13 cellular contexts compared by ENCODE assay signal in genomic region chr13:70964124-70964523, GRCh38.
DNase-seq lines count a peak whose midpoint lies in the region; ATAC-seq and TF ChIP-seq lines count a peak whose summit lies in the region.
"Had no signal": no experiment of that assay in that cellular context is flagged by ENCODE, and none has a peak within 500 bp of the region (broad histone marks: within the 10 kb centered on the region; RNA-seq: fewer than 3 reads in every experiment).

No MANE protein-coding gene starts in this region.

- no peaks in the 10 kb centered on the region for H4K20me1 ChIP-seq in HCT116 (ENCODE audit: insufficient read depth)

- H3K79me1 ChIP-seq in mesendoderm (ENCODE audit: low read length) = no peaks in the 10 kb centered on the region

- H2AK5ac ChIP-seq in mesendoderm (ENCODE audit: low read length) = no peak overlapping the region

- no peaks in the 10 kb centered on the region for H3K79me2 ChIP-seq in HCT116 (ENCODE audit: insufficient read depth, low read length)
- no peaks in the 10 kb centered on the region for H3K79me2 ChIP-seq in mesendoderm (ENCODE audit: control insufficient read depth, insufficient read depth, low read length)

- H3K4me1 Mint-ChIP-seq in Caco-2 (ENCODE audit: low read depth, unreplicated experiment) (no peaks in the 10 kb centered on the region), glutamatergic neuron (ENCODE audit: low read depth, unreplicated experiment) (peaks cover 22% of the 10 kb centered on the region)
- H3K4me1 Mint-ChIP-seq: activated CD4-positive, alpha-beta T cell treated with anti-CD3 and anti-CD28 coated beads, Interleukin-2, amount 10 ng/mL, durations not matched to agents 24 days and 14 days had no signal

- H3K4me2 ChIP-seq in HCT116 (ENCODE audit: low read length) = no peak overlapping the region
- H3K4me2 ChIP-seq in mesendoderm (ENCODE audit: low read length) = no peak overlapping the region

- H3K27ac Mint-ChIP-seq in Caco-2 (ENCODE audit: unreplicated experiment) (no peak overlapping the region), glutamatergic neuron (ENCODE audit: unreplicated experiment) (no peak overlapping the region)
- H3K27ac Mint-ChIP-seq: activated CD4-positive, alpha-beta T cell treated with anti-CD3 and anti-CD28 coated beads, Interleukin-2, amount 10 ng/mL, durations not matched to agents 24 days and 14 days; mesothelial cell of epicardium had no signal

- H3K56ac ChIP-seq in mesendoderm (ENCODE audit: low read length) = no peak overlapping the region

- H3K4me3 ChIP-seq in Caco-2 (ENCODE audit: low read depth, low read length) (no peak overlapping the region), HCT116 (replicated peaks in 1 of 2; ENCODE audit: low read depth in 1 of 2, low read length in 2 of 2) (no peak overlapping the region), mesendoderm (ENCODE audit: low read length) (no peak overlapping the region)

- H3K4me1 ChIP-seq in Caco-2 (no peaks in the 10 kb centered on the region), HCT116 (ENCODE audit: control insufficient read depth in 1 of 2, insufficient read depth in 2 of 2, low read length in 2 of 2) (no peaks in the 10 kb centered on the region), mesendoderm (ENCODE audit: control insufficient read depth, low read depth, low read length) (no peaks in the 10 kb centered on the region)

- WGBS in mesendoderm (ENCODE audit: extremely low coverage, insufficient coverage, low lambda C conversion rate) = no CpG with 5 or more reads among the region's 2 CpGs

- H2BK120ac ChIP-seq in mesendoderm (ENCODE audit: low read depth, low read length) = no peak overlapping the region

- no peak overlapping the region for H3K18ac ChIP-seq in mesendoderm (ENCODE audit: low read length)

- intact Hi-C loops in Caco-2 (cut with micrococcal nuclease; ENCODE audit: unreplicated experiment) (loop anchor here (1.0 to 10.0 kb wide), 7 partner anchors 81 to 501 kb away; no protein-coding TSS in a partner anchor), HCT116 (cut with micrococcal nuclease) (loop anchor here (10.0 kb wide), 1 partner anchor 339 kb away; no protein-coding TSS in a partner anchor)

- RAD21 ChIA-PET in HCT116 (lab: Charles Lee; ENCODE audit: low non-redundant PET in 1 of 2, low total read pairs in 2 of 2, uncharacterized antibody in 2 of 2, unreplicated experiment in 2 of 2) = no interaction called here

- no peak overlapping the region for H4K5ac ChIP-seq in mesendoderm (ENCODE audit: low read length)

- no peak overlapping the region for H3K4ac ChIP-seq in mesendoderm (ENCODE audit: low read depth, low read length)

- H3K9me3 Mint-ChIP-seq in Caco-2 (ENCODE audit: unreplicated experiment) = no peaks in the 10 kb centered on the region
- peaks cover 3% of the 10 kb centered on the region for H3K9me3 Mint-ChIP-seq in glutamatergic neuron (ENCODE audit: unreplicated experiment)
- H3K9me3 Mint-ChIP-seq: activated CD4-positive, alpha-beta T cell treated with anti-CD3 and anti-CD28 coated beads, Interleukin-2, amount 10 ng/mL, durations not matched to agents 24 days and 14 days; mesothelial cell of epicardium had no signal

- H3K27me3 Mint-ChIP-seq in Caco-2 (ENCODE audit: insufficient read depth, unreplicated experiment) (no peaks in the 10 kb centered on the region), glutamatergic neuron (ENCODE audit: unreplicated experiment) (peaks cover 2% of the 10 kb centered on the region)
- H3K27me3 Mint-ChIP-seq: activated CD4-positive, alpha-beta T cell treated with anti-CD3 and anti-CD28 coated beads, Interleukin-2, amount 10 ng/mL, durations not matched to agents 24 days and 14 days had no signal

- H2BK5ac ChIP-seq in mesendoderm (ENCODE audit: low read length) = no peak overlapping the region

- H3K27me3 ChIP-seq in Caco-2 (replicated peaks; ENCODE audit: control insufficient read depth, insufficient read depth, low read length) (no peaks in the 10 kb centered on the region), HCT116 (ENCODE audit: insufficient read depth, low read length) (no peaks in the 10 kb centered on the region), mesendoderm (ENCODE audit: insufficient read depth, low read length, poor library complexity) (no peaks in the 10 kb centered on the region)

- H3K4me3 Mint-ChIP-seq in Caco-2 (ENCODE audit: unreplicated experiment) (no peak overlapping the region), glutamatergic neuron (ENCODE audit: unreplicated experiment) (no peak overlapping the region)
- H3K4me3 Mint-ChIP-seq: activated CD4-positive, alpha-beta T cell treated with anti-CD3 and anti-CD28 coated beads, Interleukin-2, amount 10 ng/mL, durations not matched to agents 24 days and 14 days; mesothelial cell of epicardium had no signal

- TF ChIP-seq CTCF in Caco-2 (IDR thresholded peaks at IDR 0.05; ENCODE audit: insufficient read depth in 1 of 2, low read depth in 1 of 2, low read length in 1 of 2, severe bottlenecking in 1 of 2, unreplicated experiment in 1 of 2) (peak; percentile 11 to 27), HCT116 (IDR thresholded peaks at IDR 0.05 in 2 of 3, conservative IDR thresholded peaks at IDR 0.05 in 1 of 3; ENCODE audit: borderline replicate concordance in 1 of 3, insufficient read depth in 1 of 3, low read depth in 2 of 3, low read length in 2 of 3) (peak in 2 of 3 experiments; percentile 40 to 43; a peak in 4 of 6 replicates), glutamatergic neuron (IDR thresholded peaks at IDR 0.05; ENCODE audit: partially characterized antibody, unreplicated experiment) (peak; percentile 45)

- H4K8ac ChIP-seq in mesendoderm (ENCODE audit: low read depth, low read length) = no peak overlapping the region

- H3K36me3 ChIP-seq in Caco-2 (ENCODE audit: control insufficient read depth, insufficient read depth, low read length) = no peaks in the 10 kb centered on the region
- H3K36me3 ChIP-seq in HCT116 (ENCODE audit: control insufficient read depth in 1 of 2, insufficient read depth in 2 of 2, low read length in 2 of 2) = no peaks in the 10 kb centered on the region
- no peaks in the 10 kb centered on the region for H3K36me3 ChIP-seq in mesendoderm (ENCODE audit: control insufficient read depth, insufficient read depth, low read length)

- H3K27ac ChIP-seq in HCT116 (ENCODE audit: low read depth, low read length) (no peak overlapping the region), mesendoderm (ENCODE audit: low read depth, low read length) (no peak overlapping the region)
- H3K27ac ChIP-seq: RWPE1 had no signal

- POLR2A ChIA-PET in Caco-2 (lab: Charles Lee) = no interaction called here
- POLR2A ChIA-PET in HCT116 (lab: Charles Lee) = no interaction called here

- H3K9ac ChIP-seq in HCT116 (ENCODE audit: low read length) (no peak overlapping the region), mesendoderm (ENCODE audit: low read length) (no peak overlapping the region)

- no peak for TF ChIP-seq RAD21 in HCT116 (IDR thresholded peaks at IDR 0.05; ENCODE audit: low read depth)

- no peak overlapping the region for H2AFZ ChIP-seq in HCT116 (ENCODE audit: low read depth, low read length, poor library complexity, severe bottlenecking)

- H3K9me2 ChIP-seq in HCT116 (ENCODE audit: insufficient read depth) = no peaks in the 10 kb centered on the region

- CTCF ChIA-PET in Caco-2 (lab: Charles Lee) = no interaction called here
- CTCF ChIA-PET in HCT116 (lab: Charles Lee) = interaction anchor here (1.0 kb wide), 1 partner anchor 351 kb away, joined by 3 read pairs; no protein-coding TSS in a partner anchor

- TF ChIP-seq POLR2A in HCT116 (IDR thresholded peaks at IDR 0.05; ENCODE audit: borderline replicate concordance, extremely low read depth, insufficient read depth, insufficient read length) = no peak

- no peaks in the 10 kb centered on the region for H3K9me3 ChIP-seq in Caco-2
- H3K9me3 ChIP-seq in HCT116 (ENCODE audit: control insufficient read depth in 1 of 2, insufficient read depth in 1 of 2, low read depth in 1 of 2, low read length in 2 of 2) = no peaks in the 10 kb centered on the region

- no peak overlapping the region for H3K23ac ChIP-seq in mesendoderm (ENCODE audit: low read length)

- H2BK15ac ChIP-seq in mesendoderm (replicated peaks; ENCODE audit: low read depth) = no peak overlapping the region

- DNase-seq in Caco-2 (peak in 1 of 2 experiments; percentile 23), HCT116 (ENCODE audit: low read depth, low spot score) (no peak), OCI-M1 (lab: John Stamatoyannopoulos, UW) (peak; percentile 45), glutamatergic neuron (no peak), mesendoderm (no peak), hepatic stellate cell (ENCODE audit: low spot score) (no peak)
- DNase-seq: activated CD4-positive, alpha-beta T cell treated with anti-CD3 and anti-CD28 coated beads, Interleukin-2, amount 10 ng/mL, durations not matched to agents 24 days and 14 days; amygdala; stimulated activated naive CD4-positive, alpha-beta T cell treated with Interleukin-2 at 50 U/mL for 16 hours had no signal

- no TSS peak for BruUV-seq in Caco-2 (replicated peaks; lab: Mats Ljungman, UMichigan)
- no TSS peak for BruUV-seq in HCT116 (replicated peaks; lab: Mats Ljungman, UMichigan)

- H3K36me3 Mint-ChIP-seq in Caco-2 (ENCODE audit: insufficient read depth, unreplicated experiment) (peaks cover 5% of the 10 kb centered on the region), glutamatergic neuron (ENCODE audit: unreplicated experiment) (no peaks in the 10 kb centered on the region)
- H3K36me3 Mint-ChIP-seq: mesothelial cell of epicardium had no signal

- peak; percentile 58; the same call in 1 of the 2 replicates for ATAC-seq in HCT116
- ATAC-seq in HG03097 (IDR thresholded peaks at IDR 0.05; ENCODE audit: low FRiP score, unreplicated experiment) = no peak
- ATAC-seq in HG03280 (IDR thresholded peaks at IDR 0.05; ENCODE audit: unreplicated experiment) = no peak

TF ChIP-seq in HCT116, 20 proteins besides CTCF, POLR2A, EP300 and RAD21 (continues in another document):
- TF ChIP-seq ELF1 (IDR thresholded peaks at IDR 0.05; ENCODE audit: borderline replicate concordance, low read depth) (no peak), JUND (IDR thresholded peaks at IDR 0.05) (no peak), ZNF274 (IDR thresholded peaks at IDR 0.05; ENCODE audit: low read depth, low read length) (no peak), ZFX (IDR thresholded peaks at IDR 0.05) (no peak), EZH2phosphoT487 (IDR thresholded peaks at IDR 0.05; ENCODE audit: borderline replicate concordance) (no peak), SP1 (IDR thresholded peaks at IDR 0.05; ENCODE audit: low read depth) (no peak), EGR1 (IDR thresholded peaks at IDR 0.05; ENCODE audit: low read depth) (no peak), SRF (IDR thresholded peaks at IDR 0.05; ENCODE audit: low read depth) (no peak), SIN3A (IDR thresholded peaks at IDR 0.05; ENCODE audit: low read depth) (no peak)
- TF ChIP-seq, protein P1, sequence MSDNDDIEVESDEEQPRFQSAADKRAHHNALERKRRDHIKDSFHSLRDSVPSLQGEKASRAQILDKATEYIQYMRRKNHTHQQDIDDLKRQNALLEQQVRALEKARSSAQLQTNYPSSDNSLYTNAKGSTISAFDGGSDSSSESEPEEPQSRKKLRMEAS (IDR thresholded peaks at IDR 0.05) = no peak
- TF ChIP-seq, protein P2, sequence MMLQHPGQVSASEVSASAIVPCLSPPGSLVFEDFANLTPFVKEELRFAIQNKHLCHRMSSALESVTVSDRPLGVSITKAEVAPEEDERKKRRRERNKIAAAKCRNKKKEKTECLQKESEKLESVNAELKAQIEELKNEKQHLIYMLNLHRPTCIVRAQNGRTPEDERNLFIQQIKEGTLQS (IDR thresholded peaks at IDR 0.05) = no peak
